In genomic region chr1:18949689-18950414, GRCh38 we compare ENCODE assay signal across 8 cellular contexts. TPM values are rescaled to one million over a fixed set of nuclear protein-coding genes. Genes with fewer than 3 reads are reported as not detected.
DNase-seq lines count a peak whose midpoint lies in the region; TF ChIP-seq lines count a peak whose summit lies in the region.

No MANE protein-coding gene starts in this region.

- H3K4me1 Mint-ChIP-seq in brain (peaks cover 97% of the 10 kb centered on the region), immature natural killer cell (peaks cover 97 to 98% of the 10 kb centered on the region in 2 donors)

- peak in 1 of 2 experiments; percentile 30 for TF ChIP-seq CTCF in brain (conservative IDR thresholded peaks at IDR 0.05)

- H3K27me3 Mint-ChIP-seq in brain (peaks cover 10% of the 10 kb centered on the region), immature natural killer cell (ENCODE audit: low read depth in 3 of 3) (peaks cover 30 to 37% (median 35%) of the 10 kb centered on the region in 3 donors)

- DNase-seq in C1 segment of cervical spinal cord (lab: John Stamatoyannopoulos, UW) (peak in 11 of 14 donors; percentile 45 to 68 (median 54)), immature natural killer cell (peak in 2 of 3 donors; percentile 24 to 35), DMS53 treated with DMSO at 0.1 percent for 48 hours (lab: John Stamatoyannopoulos, UW; ENCODE audit: unreplicated experiment) (no peak), SKM-1 (lab: John Stamatoyannopoulos, UW; ENCODE audit: unreplicated experiment) (no peak)
- DNase-seq in stimulated activated CD4-positive, alpha-beta T cell treated with anti-CD3 and anti-CD28 coated beads, Interleukin-2, amount 100 ng/mL, for 48 hours, result no peak

- peaks cover 3% of the 10 kb centered on the region; the same call in 1 of the 2 replicates for H3K27me3 ChIP-seq in HUES6 (ENCODE audit: control insufficient read depth, insufficient read depth, low read length)

- H3K4me1 ChIP-seq in HUES6 (ENCODE audit: control insufficient read depth, insufficient read depth, low read length), result peaks cover 60% of the 10 kb centered on the region

- H3K4me3 ChIP-seq in HUES6 (ENCODE audit: low read depth, low read length) (peak overlapping the region; percentile 10; the same call in 1 of the 2 replicates), skin epidermis (peak overlapping the region; percentile 12 to 37 (median 26))

- H3K9ac ChIP-seq in HUES6 (ENCODE audit: low read length), result peak overlapping the region; percentile 53

- H3K27ac Mint-ChIP-seq in brain (peak overlapping the region; percentile 71 to 98 (median 94)), immature natural killer cell (peak overlapping the region; percentile 99 to 100 (median 99))

- H3K9me3 ChIP-seq in HUES6 (ENCODE audit: control insufficient read depth, insufficient read depth, low read depth, low read length), result no peaks in the 10 kb centered on the region

- H3K4me3 Mint-ChIP-seq in brain (peak overlapping the region; percentile 56 to 73 (median 72)), immature natural killer cell (peak overlapping the region; percentile 82 to 93 (median 88))

- H3K27ac ChIP-seq in HUES6 (ENCODE audit: low read depth, low read length) (peak overlapping the region; percentile 48; the same call in 1 of the 2 replicates), skin epidermis (peak overlapping the region; percentile 26 to 95 (median 89))

- H3K36me3 ChIP-seq in HUES6 (ENCODE audit: control insufficient read depth, insufficient read depth, low read length), result 0 out of 2 replicates have a peak, but pooled peaks cover 3% of the 10 kb centered on the region

- peaks cover 0 to 5% (median 0%) of the 10 kb centered on the region in 5 experiments for H3K9me3 Mint-ChIP-seq in brain
- no peaks in the 10 kb centered on the region for H3K9me3 Mint-ChIP-seq in immature natural killer cell

- H3K36me3 Mint-ChIP-seq in brain (peaks cover 5% of the 10 kb centered on the region), immature natural killer cell (no peaks in the 10 kb centered on the region)

RNA-seq across cellular contexts. Expression of gene IFFO2, which starts 6.6 kb away (rescaled TPM):
- 5.8 TPM for polyA plus RNA-seq in brain (ENCODE audit: insufficient read depth, low read depth, low replicate concordance)
- 1 to 10 TPM; 1.9 to 3.9 (median 3.2) TPM for polyA plus RNA-seq in immature natural killer cell

RNA-seq across cellular contexts. Expression of gene ALDH4A1, which starts 47.5 kb away (rescaled TPM):
- 52.0 TPM for polyA plus RNA-seq in brain (ENCODE audit: insufficient read depth, low read depth, low replicate concordance)
- polyA plus RNA-seq in immature natural killer cell, result 1 to 10 TPM; 1.7 to 6.7 (median 3.8) TPM

Comparison
In these comparisons a context has a peak if more than half of its experiments do, and no peak if none do; other contexts are left out.
1. DNase-seq: peak in C1 segment of cervical spinal cord (11 of 14) and immature natural killer cell (2 of 3); none in DMS53 treated with DMSO at 0.1 percent for 48 hours (single experiment), SKM-1 (single experiment) and stimulated activated CD4-positive, alpha-beta T cell treated with anti-CD3 and anti-CD28 coated beads, Interleukin-2, amount 100 ng/mL, for 48 hours (0 of 2).